Comparison of ENCODE assay signal across 8 cellular contexts in the genomic region with DNA sequence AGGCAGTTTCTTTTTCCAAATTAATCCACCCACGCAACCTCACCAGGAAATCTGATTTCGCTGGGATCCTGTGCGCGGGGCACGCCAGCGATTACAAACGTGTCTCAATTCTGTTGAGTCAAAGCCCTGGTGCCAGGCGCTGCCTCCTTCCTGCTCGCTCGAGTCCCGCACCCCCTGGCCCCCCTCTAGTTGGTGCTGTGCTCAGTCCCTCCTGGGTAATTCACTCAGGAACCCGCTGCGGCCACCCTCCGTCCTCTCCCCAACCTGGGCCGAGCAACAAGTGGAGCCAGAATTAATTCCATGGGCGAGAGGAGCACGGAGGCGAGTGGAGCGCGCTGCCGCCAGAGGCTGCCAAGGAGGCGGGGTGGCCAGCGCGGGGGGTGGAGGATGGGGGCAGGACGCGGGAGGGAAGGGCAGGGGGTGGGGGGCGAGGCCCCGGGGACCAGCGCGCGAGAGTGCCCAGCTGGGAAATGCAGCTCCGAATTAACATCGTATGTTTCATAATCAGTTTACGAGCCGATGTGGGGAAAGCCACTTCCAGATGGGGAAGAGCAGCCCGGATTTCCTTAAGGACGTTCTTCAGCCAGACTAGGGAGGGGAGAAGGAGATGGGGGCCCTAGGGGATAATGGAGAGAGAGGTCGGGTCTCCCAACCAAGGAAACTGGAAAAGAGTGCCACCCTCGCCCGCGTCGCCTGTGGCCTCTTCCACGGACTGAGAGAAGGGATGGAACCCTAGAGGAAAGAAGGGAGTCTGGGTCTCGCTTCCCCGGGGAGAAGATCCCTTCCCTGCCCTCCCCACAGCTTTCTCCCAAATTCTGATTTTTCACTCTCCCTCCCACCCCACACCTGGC. TPM values are rescaled to one million over a fixed set of nuclear protein-coding genes. Genes with fewer than 3 reads are reported as not detected.
A peak's percentile ranks its signal among the peaks of the same experiment; 100 is the strongest.
DNase-seq lines count a peak whose midpoint lies in the region; ATAC-seq and TF ChIP-seq lines count a peak whose summit lies in the region.

No MANE protein-coding gene starts in this region.

- TF ChIP-seq POLR2A in sigmoid colon (IDR thresholded peaks at IDR 0.05): no peak

- H3K9me3 ChIP-seq in ascending aorta (no peaks in the 10 kb centered on the region), sigmoid colon (no peaks in the 10 kb centered on the region)

- DNase-seq in GM12864 (ENCODE audit: low read depth) (no peak), ascending aorta (ENCODE audit: low spot score in 2 of 2) (no peak), hepatic stellate cell (ENCODE audit: low spot score) (peak; percentile 75), sigmoid colon (no peak), NCI-H187 (lab: John Stamatoyannopoulos, UW) (no peak)

- TF ChIP-seq CTCF in GM12864 (IDR thresholded peaks at IDR 0.05; ENCODE audit: low read depth, low read length, missing control alignments) (no peak), ascending aorta (IDR thresholded peaks at IDR 0.05) (no peak), sigmoid colon (IDR thresholded peaks at IDR 0.05) (no peak)

- H3K27ac ChIP-seq in ascending aorta: no peak overlapping the region
- peak overlapping the region in 2 of 4 donors; percentile 12 to 40 for H3K27ac ChIP-seq in sigmoid colon

- H3K27me3 ChIP-seq in ascending aorta (peaks cover 7% of the 10 kb centered on the region), sigmoid colon (no peaks in the 10 kb centered on the region)

- TF ChIP-seq EP300 in sigmoid colon (IDR thresholded peaks at IDR 0.05): no peak

- H3K36me3 ChIP-seq in ascending aorta: no peaks in the 10 kb centered on the region
- peaks cover 0 to 2% (median 0%) of the 10 kb centered on the region in 4 donors for H3K36me3 ChIP-seq in sigmoid colon

- WGBS in sigmoid colon, 2 donors: 3 to 5% methylated on average over 45 of the region's 45 CpGs

- ATAC-seq in activated CD4-positive, CD25-positive, alpha-beta regulatory T cell treated with anti-CD3 and anti-CD28 coated beads, Interleukin-2, amount 50 U/mL, for 24 hours: no peak
- ATAC-seq in GM21360 (IDR thresholded peaks at IDR 0.05; ENCODE audit: unreplicated experiment) (no peak), HG02981 (IDR thresholded peaks at IDR 0.05; ENCODE audit: unreplicated experiment) (no peak)

- intact Hi-C loops in ascending aorta (cut with DNase I) (loop anchor here (5.0 kb wide), 1 partner anchor 771 kb away; no protein-coding TSS in a partner anchor), sigmoid colon (cut with DNase I) (loop anchor here (2.0 to 10.0 kb wide), 6 partner anchors 240 to 1014 kb away; no protein-coding TSS in a partner anchor)

- peaks cover 0 to 10% of the 10 kb centered on the region in 2 donors for H3K4me1 ChIP-seq in ascending aorta
- H3K4me1 ChIP-seq in sigmoid colon: peaks cover 0 to 37% (median 21%) of the 10 kb centered on the region in 4 donors

- H3K4me3 ChIP-seq in GM12864 (ENCODE audit: low read depth, low read length) (peak overlapping the region; percentile 13; the same call in 1 of the 2 replicates), ascending aorta (peak overlapping the region; percentile 39 to 47), sigmoid colon (peak overlapping the region; percentile 26 to 53 (median 45))

RNA-seq across cellular contexts. Expression of a gene that starts 5.8 kb away (rescaled TPM):
- total RNA-seq in ascending aorta (11.3 TPM), sigmoid colon (10 to 100 TPM in 2 of 4 donors, 1 to 10 TPM in 2; 3.9 to 11.9 (median 9.7) TPM)
- polyA plus RNA-seq in sigmoid colon: 1 to 10 TPM in 1 of 3 donors, under 1 TPM in 2; under 0.01 to 2.0 (median 0.46) TPM
